ENCODE assay signal across 18 cellular contexts in the genomic region with DNA sequence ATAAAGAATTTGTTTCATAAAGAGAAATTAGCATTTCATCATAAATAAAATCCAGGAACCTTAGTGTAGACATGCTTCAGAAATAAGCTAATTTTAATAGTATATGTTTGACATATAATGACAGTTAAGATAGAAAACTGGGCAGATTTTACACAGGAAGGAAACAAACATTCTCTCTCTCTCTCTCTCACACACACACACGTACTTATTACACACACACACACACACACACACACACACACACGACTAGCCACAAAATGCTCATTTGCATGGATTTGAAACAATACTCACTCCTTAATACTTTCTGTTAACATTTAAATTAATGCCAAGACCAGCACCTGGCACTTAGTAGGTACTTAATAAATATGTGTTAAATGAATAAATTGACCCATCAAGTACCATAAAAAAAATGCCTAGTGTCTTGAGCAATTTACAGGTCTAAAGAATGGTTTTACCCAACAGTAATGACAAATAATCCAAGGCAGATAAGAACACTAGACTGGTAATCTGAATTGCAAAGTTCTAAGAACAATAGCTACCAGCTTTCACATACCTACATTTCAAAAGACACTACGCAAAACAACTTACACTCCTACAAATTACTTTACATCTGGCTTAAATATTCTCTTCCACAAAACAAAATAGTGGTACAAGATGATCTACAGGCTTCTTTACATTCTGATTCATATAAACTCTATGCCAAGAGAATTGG.
"Had no signal": no experiment of that assay in that cellular context is flagged by ENCODE, and none has a peak within 500 bp of the region (broad histone marks: within the 10 kb centered on the region; RNA-seq: fewer than 3 reads in every experiment).

No MANE protein-coding gene starts in this region.

- H3K27ac Mint-ChIP-seq: activated B cell treated with CpG ODN at 0.5 μM for 24 hours; activated CD8-positive, alpha-beta T cell treated with anti-CD3 and anti-CD28 coated beads, Interleukin-2, amount 10 ng/mL, durations not matched to agents 7 days and 5 days; activated naive CD8-positive, alpha-beta T cell treated with anti-CD3 and anti-CD28 coated beads, Interleukin-2, amount 10 ng/mL, durations not matched to agents 7 days and 5 days; brain; stimulated activated naive CD8-positive, alpha-beta T cell treated with anti-CD3 and anti-CD28 coated beads, Interleukin-15, amount 100 ng/mL, for 72 hours had no signal

- ATAC-seq: activated CD8-positive, alpha-beta T cell treated with anti-CD3 and anti-CD28 coated beads, Interleukin-2, amount 10 ng/mL, durations not matched to agents 7 days and 5 days; foreskin keratinocyte; left colon; lower lobe of right lung; pancreas; sciatic nerve; stimulated activated naive CD8-positive, alpha-beta T cell treated with anti-CD3 and anti-CD28 coated beads, Interleukin-15, amount 100 ng/mL, for 72 hours had no signal

- H3K36me3 ChIP-seq: lower lobe of right lung, pancreas, upper lobe of left lung had no signal

- H3K27me3 Mint-ChIP-seq: activated B cell treated with CpG ODN at 0.5 μM for 24 hours had no signal

- H3K27ac ChIP-seq: foreskin keratinocyte, lower lobe of right lung, pancreas, upper lobe of left lung had no signal

- H3K9me3 ChIP-seq: lower lobe of right lung, pancreas, spleen, upper lobe of left lung had no signal

- H3K4me3 Mint-ChIP-seq: activated B cell treated with CpG ODN at 0.5 μM for 24 hours; activated CD8-positive, alpha-beta T cell treated with anti-CD3 and anti-CD28 coated beads, Interleukin-2, amount 10 ng/mL, durations not matched to agents 7 days and 5 days; activated naive CD8-positive, alpha-beta T cell treated with anti-CD3 and anti-CD28 coated beads, Interleukin-2, amount 10 ng/mL, durations not matched to agents 7 days and 5 days; brain; stimulated activated naive CD8-positive, alpha-beta T cell treated with anti-CD3 and anti-CD28 coated beads, Interleukin-15, amount 100 ng/mL, for 72 hours had no signal

- H3K9me3 Mint-ChIP-seq: activated naive CD8-positive, alpha-beta T cell treated with anti-CD3 and anti-CD28 coated beads, Interleukin-2, amount 10 ng/mL, durations not matched to agents 7 days and 5 days; brain had no signal

- H3K36me3 Mint-ChIP-seq: brain had no signal

- H3K27me3 ChIP-seq: foreskin keratinocyte, pancreas had no signal

- DNase-seq: activated B cell treated with CpG ODN at 0.5 μM for 24 hours; activated CD4-positive, alpha-beta T cell treated with anti-CD3 and anti-CD28 coated beads for 48 hours; activated CD8-positive, alpha-beta memory T cell treated with anti-CD3 and anti-CD28 coated beads, Interleukin-2, amount 50 U/mL, for 4 hours; activated CD8-positive, alpha-beta T cell treated with anti-CD3 and anti-CD28 coated beads, Interleukin-2, amount 10 ng/mL, durations not matched to agents 7 days and 5 days; activated gamma-delta T cell treated with Interleukin-2 at 50 U/mL for 16 hours; activated naive CD8-positive, alpha-beta T cell treated with anti-CD3 and anti-CD28 coated beads, Interleukin-2, amount 10 ng/mL, durations not matched to agents 7 days and 5 days; effector memory CD4-positive, alpha-beta T cell; foreskin keratinocyte; glutamatergic neuron; hypothalamus; left colon; lower lobe of right lung; pancreas; spleen; stimulated activated naive CD8-positive, alpha-beta T cell treated with anti-CD3 and anti-CD28 coated beads, Interleukin-15, amount 100 ng/mL, for 72 hours; upper lobe of left lung had no signal

- H3K4me3 ChIP-seq: lower lobe of right lung, pancreas, spleen, upper lobe of left lung had no signal
